1 cellular context compared by ENCODE assay signal in the genomic region with DNA sequence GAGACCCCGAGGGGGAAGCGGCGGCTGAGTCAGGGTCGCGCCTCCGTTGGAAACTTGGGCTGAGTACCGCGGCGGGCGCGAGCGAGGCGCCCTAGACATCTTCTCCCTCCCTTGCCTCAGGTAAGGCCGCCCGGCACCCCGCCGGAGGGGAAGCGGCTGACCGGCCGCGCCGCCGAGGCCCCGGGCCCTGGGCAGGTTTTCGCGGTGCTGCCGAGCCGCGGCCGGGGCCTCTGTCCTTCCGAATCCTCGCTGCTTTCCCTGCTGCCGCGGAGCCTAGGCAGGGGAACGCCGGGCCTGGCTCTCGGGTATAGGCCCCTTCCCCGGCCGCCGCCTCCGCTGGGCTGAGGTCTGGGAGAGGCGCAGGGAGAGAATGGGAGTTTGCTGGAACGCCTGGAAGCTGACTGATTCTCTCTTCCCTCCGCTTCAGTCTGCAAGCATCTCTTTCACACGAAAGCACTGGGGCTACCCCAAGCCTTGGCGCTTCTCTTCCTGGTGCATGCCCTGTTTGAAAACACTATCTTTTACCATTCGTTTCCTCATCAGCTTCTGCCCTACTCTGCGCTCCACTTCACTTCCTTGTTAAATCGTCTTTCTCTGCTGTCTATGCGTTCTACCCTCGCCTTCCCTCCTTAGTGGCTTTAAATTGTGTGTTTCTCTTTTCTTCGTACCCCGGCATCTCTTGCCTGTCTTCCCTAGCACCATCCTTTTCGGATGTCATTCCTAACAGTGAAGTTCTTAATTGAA.
TF ChIP-seq lines count a peak whose summit lies in the region.

No MANE protein-coding gene starts in this region.

TF ChIP-seq in K562, 482 proteins besides CTCF, POLR2A, EP300 and RAD21 (continued from another document and continues in another):
- TF ChIP-seq, protein P1, sequence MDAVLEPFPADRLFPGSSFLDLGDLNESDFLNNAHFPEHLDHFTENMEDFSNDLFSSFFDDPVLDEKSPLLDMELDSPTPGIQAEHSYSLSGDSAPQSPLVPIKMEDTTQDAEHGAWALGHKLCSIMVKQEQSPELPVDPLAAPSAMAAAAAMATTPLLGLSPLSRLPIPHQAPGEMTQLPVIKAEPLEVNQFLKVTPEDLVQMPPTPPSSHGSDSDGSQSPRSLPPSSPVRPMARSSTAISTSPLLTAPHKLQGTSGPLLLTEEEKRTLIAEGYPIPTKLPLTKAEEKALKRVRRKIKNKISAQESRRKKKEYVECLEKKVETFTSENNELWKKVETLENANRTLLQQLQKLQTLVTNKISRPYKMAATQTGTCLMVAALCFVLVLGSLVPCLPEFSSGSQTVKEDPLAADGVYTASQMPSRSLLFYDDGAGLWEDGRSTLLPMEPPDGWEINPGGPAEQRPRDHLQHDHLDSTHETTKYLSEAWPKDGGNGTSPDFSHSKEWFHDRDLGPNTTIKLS (IDR thresholded peaks at IDR 0.05; ENCODE audit: borderline replicate concordance, low read depth): no peak
- no peak for TF ChIP-seq HNRNPUL1 (IDR thresholded peaks at IDR 0.05; ENCODE audit: low read length)
- no peak for TF ChIP-seq SRF (CRISPR knock-in tag; IDR thresholded peaks at IDR 0.05)
- no peak for TF ChIP-seq ZNF239 (CRISPR knock-in tag; IDR thresholded peaks at IDR 0.05)
- TF ChIP-seq TAF7 (tag; IDR thresholded peaks at IDR 0.05): 0 out of 2 replicates have a peak, but pooled peaks have one; percentile 16
- peak in 1 of 2 experiments; percentile 93; a peak in 2 of 4 replicates for TF ChIP-seq SIN3A (IDR thresholded peaks at IDR 0.05; ENCODE audit: borderline replicate concordance in 2 of 2, control insufficient read depth in 1 of 2, low read depth in 2 of 2, low read length in 2 of 2)
- TF ChIP-seq, protein P2, sequence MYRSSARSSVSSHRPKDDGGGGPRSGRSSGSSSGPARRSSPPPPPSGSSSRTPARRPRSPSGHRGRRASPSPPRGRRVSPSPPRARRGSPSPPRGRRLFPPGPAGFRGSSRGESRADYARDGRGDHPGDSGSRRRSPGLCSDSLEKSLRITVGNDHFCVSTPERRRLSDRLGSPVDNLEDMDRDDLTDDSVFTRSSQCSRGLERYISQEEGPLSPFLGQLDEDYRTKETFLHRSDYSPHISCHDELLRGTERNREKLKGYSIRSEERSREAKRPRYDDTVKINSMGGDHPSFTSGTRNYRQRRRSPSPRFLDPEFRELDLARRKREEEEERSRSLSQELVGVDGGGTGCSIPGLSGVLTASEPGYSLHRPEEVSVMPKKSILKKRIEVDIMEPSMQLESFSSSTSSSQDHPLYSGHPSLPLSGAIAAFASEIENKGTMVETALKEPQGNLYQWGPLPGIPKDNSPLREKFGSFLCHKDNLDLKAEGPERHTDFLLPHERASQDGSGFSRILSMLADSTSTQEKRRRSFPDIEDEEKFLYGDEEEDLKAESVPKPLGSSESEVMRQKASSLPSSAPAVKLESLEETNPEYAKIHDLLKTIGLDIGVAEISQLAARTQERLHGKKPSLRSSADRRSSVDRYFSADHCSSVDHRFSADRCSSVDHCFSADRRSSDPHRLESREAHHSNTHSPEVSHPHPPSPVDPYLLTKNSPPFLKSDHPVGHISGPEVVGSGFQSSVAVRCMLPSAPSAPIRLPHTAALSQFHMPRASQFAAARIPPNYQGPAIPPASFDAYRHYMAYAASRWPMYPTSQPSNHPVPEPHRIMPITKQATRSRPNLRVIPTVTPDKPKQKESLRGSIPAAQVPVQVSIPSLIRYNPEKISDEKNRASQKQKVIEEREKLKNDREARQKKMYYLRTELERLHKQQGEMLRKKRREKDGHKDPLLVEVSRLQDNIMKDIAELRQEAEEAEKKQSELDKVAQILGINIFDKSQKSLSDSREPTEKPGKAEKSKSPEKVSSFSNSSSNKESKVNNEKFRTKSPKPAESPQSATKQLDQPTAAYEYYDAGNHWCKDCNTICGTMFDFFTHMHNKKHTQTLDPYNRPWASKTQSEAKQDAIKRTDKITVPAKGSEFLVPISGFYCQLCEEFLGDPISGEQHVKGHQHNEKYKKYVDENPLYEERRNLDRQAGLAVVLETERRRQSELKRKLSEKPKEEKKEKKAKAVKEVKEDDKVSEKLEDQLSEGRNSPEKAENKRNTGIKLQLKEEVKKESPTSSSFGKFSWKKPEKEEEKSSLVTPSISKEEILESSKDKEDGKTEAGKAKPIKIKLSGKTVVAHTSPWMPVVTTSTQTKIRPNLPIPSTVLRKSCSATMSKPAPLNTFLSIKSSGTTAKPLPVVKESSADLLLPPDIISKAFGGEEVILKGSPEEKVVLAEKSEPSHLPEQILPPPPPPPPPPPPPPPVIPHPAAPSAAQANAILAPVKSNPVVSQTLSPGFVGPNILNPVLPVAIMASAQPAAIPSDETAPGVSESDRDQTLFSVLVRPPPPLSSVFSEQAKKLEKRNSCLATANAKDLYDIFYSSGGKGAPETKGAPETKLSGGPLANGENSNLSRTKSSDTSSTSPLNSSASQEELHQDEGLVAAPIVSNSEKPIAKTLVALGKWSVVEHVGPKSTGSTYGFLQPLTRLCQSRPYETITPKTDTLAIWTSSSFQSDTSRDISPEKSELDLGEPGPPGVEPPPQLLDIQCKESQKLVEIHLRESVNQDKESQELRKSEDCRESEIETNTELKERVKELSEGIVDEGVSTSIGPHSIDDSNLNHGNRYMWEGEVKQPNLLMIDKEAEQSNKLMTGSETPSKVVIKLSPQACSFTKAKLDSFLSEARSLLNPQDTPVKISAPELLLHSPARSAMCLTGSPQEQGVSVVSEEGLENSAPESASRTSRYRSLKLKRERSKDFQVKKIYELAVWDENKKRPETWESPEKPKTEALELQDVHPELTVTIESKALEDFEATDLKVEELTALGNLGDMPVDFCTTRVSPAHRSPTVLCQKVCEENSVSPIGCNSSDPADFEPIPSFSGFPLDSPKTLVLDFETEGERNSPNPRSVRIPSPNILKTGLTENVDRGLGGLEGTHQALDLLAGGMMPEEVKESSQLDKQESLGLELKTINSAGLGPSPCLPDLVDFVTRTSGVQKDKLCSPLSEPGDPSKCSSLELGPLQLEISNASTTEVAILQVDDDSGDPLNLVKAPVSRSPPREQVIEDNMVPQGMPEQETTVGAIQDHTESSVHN (IDR thresholded peaks at IDR 0.05; ENCODE audit: borderline replicate concordance in 1 of 2, low read depth in 1 of 2): no peak
- 0 out of 2 replicates have a peak, but pooled peaks have one; percentile 73 for TF ChIP-seq LARP7 (IDR thresholded peaks at IDR 0.05)
- TF ChIP-seq SRSF9 (IDR thresholded peaks at IDR 0.05; ENCODE audit: borderline replicate concordance, low read depth, low read length): no peak
- TF ChIP-seq, protein P3, sequence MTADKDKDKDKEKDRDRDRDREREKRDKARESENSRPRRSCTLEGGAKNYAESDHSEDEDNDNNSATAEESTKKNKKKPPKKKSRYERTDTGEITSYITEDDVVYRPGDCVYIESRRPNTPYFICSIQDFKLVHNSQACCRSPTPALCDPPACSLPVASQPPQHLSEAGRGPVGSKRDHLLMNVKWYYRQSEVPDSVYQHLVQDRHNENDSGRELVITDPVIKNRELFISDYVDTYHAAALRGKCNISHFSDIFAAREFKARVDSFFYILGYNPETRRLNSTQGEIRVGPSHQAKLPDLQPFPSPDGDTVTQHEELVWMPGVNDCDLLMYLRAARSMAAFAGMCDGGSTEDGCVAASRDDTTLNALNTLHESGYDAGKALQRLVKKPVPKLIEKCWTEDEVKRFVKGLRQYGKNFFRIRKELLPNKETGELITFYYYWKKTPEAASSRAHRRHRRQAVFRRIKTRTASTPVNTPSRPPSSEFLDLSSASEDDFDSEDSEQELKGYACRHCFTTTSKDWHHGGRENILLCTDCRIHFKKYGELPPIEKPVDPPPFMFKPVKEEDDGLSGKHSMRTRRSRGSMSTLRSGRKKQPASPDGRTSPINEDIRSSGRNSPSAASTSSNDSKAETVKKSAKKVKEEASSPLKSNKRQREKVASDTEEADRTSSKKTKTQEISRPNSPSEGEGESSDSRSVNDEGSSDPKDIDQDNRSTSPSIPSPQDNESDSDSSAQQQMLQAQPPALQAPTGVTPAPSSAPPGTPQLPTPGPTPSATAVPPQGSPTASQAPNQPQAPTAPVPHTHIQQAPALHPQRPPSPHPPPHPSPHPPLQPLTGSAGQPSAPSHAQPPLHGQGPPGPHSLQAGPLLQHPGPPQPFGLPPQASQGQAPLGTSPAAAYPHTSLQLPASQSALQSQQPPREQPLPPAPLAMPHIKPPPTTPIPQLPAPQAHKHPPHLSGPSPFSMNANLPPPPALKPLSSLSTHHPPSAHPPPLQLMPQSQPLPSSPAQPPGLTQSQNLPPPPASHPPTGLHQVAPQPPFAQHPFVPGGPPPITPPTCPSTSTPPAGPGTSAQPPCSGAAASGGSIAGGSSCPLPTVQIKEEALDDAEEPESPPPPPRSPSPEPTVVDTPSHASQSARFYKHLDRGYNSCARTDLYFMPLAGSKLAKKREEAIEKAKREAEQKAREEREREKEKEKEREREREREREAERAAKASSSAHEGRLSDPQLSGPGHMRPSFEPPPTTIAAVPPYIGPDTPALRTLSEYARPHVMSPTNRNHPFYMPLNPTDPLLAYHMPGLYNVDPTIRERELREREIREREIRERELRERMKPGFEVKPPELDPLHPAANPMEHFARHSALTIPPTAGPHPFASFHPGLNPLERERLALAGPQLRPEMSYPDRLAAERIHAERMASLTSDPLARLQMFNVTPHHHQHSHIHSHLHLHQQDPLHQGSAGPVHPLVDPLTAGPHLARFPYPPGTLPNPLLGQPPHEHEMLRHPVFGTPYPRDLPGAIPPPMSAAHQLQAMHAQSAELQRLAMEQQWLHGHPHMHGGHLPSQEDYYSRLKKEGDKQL (CRISPR knock-in tag; IDR thresholded peaks at IDR 0.05; ENCODE audit: borderline replicate concordance): no peak
- TF ChIP-seq KDM1A (IDR thresholded peaks at IDR 0.05): no peak
- TF ChIP-seq, protein P4, sequence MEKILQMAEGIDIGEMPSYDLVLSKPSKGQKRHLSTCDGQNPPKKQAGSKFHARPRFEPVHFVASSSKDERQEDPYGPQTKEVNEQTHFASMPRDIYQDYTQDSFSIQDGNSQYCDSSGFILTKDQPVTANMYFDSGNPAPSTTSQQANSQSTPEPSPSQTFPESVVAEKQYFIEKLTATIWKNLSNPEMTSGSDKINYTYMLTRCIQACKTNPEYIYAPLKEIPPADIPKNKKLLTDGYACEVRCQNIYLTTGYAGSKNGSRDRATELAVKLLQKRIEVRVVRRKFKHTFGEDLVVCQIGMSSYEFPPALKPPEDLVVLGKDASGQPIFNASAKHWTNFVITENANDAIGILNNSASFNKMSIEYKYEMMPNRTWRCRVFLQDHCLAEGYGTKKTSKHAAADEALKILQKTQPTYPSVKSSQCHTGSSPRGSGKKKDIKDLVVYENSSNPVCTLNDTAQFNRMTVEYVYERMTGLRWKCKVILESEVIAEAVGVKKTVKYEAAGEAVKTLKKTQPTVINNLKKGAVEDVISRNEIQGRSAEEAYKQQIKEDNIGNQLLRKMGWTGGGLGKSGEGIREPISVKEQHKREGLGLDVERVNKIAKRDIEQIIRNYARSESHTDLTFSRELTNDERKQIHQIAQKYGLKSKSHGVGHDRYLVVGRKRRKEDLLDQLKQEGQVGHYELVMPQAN (IDR thresholded peaks at IDR 0.05; ENCODE audit: borderline replicate concordance): peak; percentile 91
- no peak for TF ChIP-seq MCM5 (IDR thresholded peaks at IDR 0.05; ENCODE audit: low read depth)
- TF ChIP-seq, protein P5, sequence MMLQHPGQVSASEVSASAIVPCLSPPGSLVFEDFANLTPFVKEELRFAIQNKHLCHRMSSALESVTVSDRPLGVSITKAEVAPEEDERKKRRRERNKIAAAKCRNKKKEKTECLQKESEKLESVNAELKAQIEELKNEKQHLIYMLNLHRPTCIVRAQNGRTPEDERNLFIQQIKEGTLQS (IDR thresholded peaks at IDR 0.05): 0 out of 2 replicates have a peak, but pooled peaks have one; percentile 7
- TF ChIP-seq, protein P5 (CRISPR knock-in tag; conservative IDR thresholded peaks at IDR 0.05): no peak
- TF ChIP-seq FOXK2 (conservative IDR thresholded peaks at IDR 0.05 in 1 of 2, IDR thresholded peaks at IDR 0.05 in 1 of 2; ENCODE audit: low read depth in 2 of 2): peak; percentile 68 to 85
- no peak for TF ChIP-seq HDAC8 (tag; IDR thresholded peaks at IDR 0.05)
- no peak for TF ChIP-seq ZNF212 (CRISPR knock-in tag; IDR thresholded peaks at IDR 0.05)
- no peak for TF ChIP-seq SRSF3 (IDR thresholded peaks at IDR 0.05; ENCODE audit: insufficient read depth, low read length)
- TF ChIP-seq NCOA1 (IDR thresholded peaks at IDR 0.05; ENCODE audit: low read depth): no peak
- TF ChIP-seq CCNT2 (IDR thresholded peaks at IDR 0.05; ENCODE audit: borderline replicate concordance, extremely low read depth, insufficient read length, low read depth, low read length): peak; percentile 10
- no peak for TF ChIP-seq ZNF717 (CRISPR knock-in tag; IDR thresholded peaks at IDR 0.05)
- TF ChIP-seq ZNF589 (CRISPR knock-in tag; IDR thresholded peaks at IDR 0.05; ENCODE audit: low read depth): no peak
- TF ChIP-seq ARNT (IDR thresholded peaks at IDR 0.05): peak in 1 of 2 experiments; percentile 63; a peak in 1 of 4 replicates
- no peak for TF ChIP-seq SAFB (IDR thresholded peaks at IDR 0.05; ENCODE audit: borderline replicate concordance, low read depth, low read length)
- TF ChIP-seq ZZZ3 (IDR thresholded peaks at IDR 0.05): no peak
- no peak for TF ChIP-seq RBM17 (IDR thresholded peaks at IDR 0.05; ENCODE audit: borderline replicate concordance, low read depth, low read length)
- no peak for TF ChIP-seq GATA2 (CRISPR knock-in tag; IDR thresholded peaks at IDR 0.05)
- no peak for TF ChIP-seq KLF1 (tag; IDR thresholded peaks at IDR 0.05)
- TF ChIP-seq CREBBP (IDR thresholded peaks at IDR 0.05; ENCODE audit: low read depth, low read length): no peak
- TF ChIP-seq TEAD1 (CRISPR knock-in tag; IDR thresholded peaks at IDR 0.05): peak in 1 of 2 experiments; percentile 90; a peak in 2 of 4 replicates
- no peak for TF ChIP-seq POLR2AphosphoS5 (IDR thresholded peaks at IDR 0.05; ENCODE audit: control insufficient read depth, insufficient read depth, low read depth, low read length)
- TF ChIP-seq MAFF (IDR thresholded peaks at IDR 0.05; ENCODE audit: low read length): no peak
- TF ChIP-seq NFRKB (IDR thresholded peaks at IDR 0.05; ENCODE audit: low read depth): no peak
- no peak for TF ChIP-seq MED1 (CRISPR knock-in tag; IDR thresholded peaks at IDR 0.05; ENCODE audit: borderline replicate concordance)
